10 cellular contexts compared by ENCODE assay signal in genomic region chr10:83990126-83990525, GRCh38.
DNase-seq lines count a peak whose midpoint lies in the region; ATAC-seq, FAIRE-seq and TF ChIP-seq lines count a peak whose summit lies in the region.
"Had no signal": no experiment of that assay in that cellular context is flagged by ENCODE, and none has a peak within 500 bp of the region (broad histone marks: within the 10 kb centered on the region; RNA-seq: fewer than 3 reads in every experiment).

No MANE protein-coding gene starts in this region.

- no peak overlapping the region for H3K4me3 Mint-ChIP-seq in stimulated activated naive B cell treated with anti-CD40 and anti-IgM and Interleukin-4, amounts not matched to agents 10 μg/mL and 1 μg/mL and 100 μg/mL, for 72 hours
- no peak overlapping the region for H3K4me3 Mint-ChIP-seq in HFFc6

- peak; percentile 89 for ATAC-seq in HG02798 (IDR thresholded peaks at IDR 0.05; ENCODE audit: poor library complexity, unreplicated experiment)
- peak; percentile 90 for ATAC-seq in HG03575 (IDR thresholded peaks at IDR 0.05; ENCODE audit: extremely low read depth, insufficient number of reproducible peaks, low FRiP score, unreplicated experiment)
- peak; percentile 94 to 96 for ATAC-seq in stimulated activated naive B cell treated with anti-CD40 and anti-IgM and Interleukin-4, amounts not matched to agents 10 μg/mL and 1 μg/mL and 100 μg/mL, for 72 hours (replicated peaks)

- peaks cover 7 to 9% of the 10 kb centered on the region in 2 donors for H3K9me3 Mint-ChIP-seq in stimulated activated naive B cell treated with anti-CD40 and anti-IgM and Interleukin-4, amounts not matched to agents 10 μg/mL and 1 μg/mL and 100 μg/mL, for 72 hours
- H3K9me3 Mint-ChIP-seq in HFFc6 = peaks cover 23% of the 10 kb centered on the region

- H3K36me3 Mint-ChIP-seq in stimulated activated naive B cell treated with anti-CD40 and anti-IgM and Interleukin-4, amounts not matched to agents 10 μg/mL and 1 μg/mL and 100 μg/mL, for 72 hours = peaks cover 0 to 4% of the 10 kb centered on the region in 2 donors
- H3K36me3 Mint-ChIP-seq in HFFc6 (ENCODE audit: low read depth) = no peaks in the 10 kb centered on the region

- TF ChIP-seq CTCF in HFFc6 (IDR thresholded peaks at IDR 0.05) = no peak

- no peak for FAIRE-seq in GM19239 (lab: Jason Lieb, UNC)
- FAIRE-seq in HTR-8/SVneo (lab: Jason Lieb, UNC) = no peak
- FAIRE-seq: G401.6 had no signal

- DNase-seq in GM19239 (ENCODE audit: insufficient read length, low spot score) (peak; percentile 14), HFFc6 (no peak), HTR-8/SVneo (ENCODE audit: insufficient read length, low spot score) (no peak)
- peak; percentile 29 for DNase-seq in stimulated activated naive B cell treated with anti-CD40 and anti-IgM and Interleukin-4, amounts not matched to agents 10 μg/mL and 1 μg/mL and 100 μg/mL, for 72 hours
- DNase-seq in stimulated activated CD4-positive, alpha-beta T cell treated with anti-CD3 and anti-CD28 coated beads, Interleukin-15, amount 100 ng/mL, for 24 hours = no peak
- DNase-seq: activated CD4-positive, alpha-beta T cell treated with anti-CD3 and anti-CD28 coated beads for 1 hour; stimulated activated naive CD4-positive, alpha-beta T cell had no signal

- H3K27me3 Mint-ChIP-seq in stimulated activated naive B cell treated with anti-CD40 and anti-IgM and Interleukin-4, amounts not matched to agents 10 μg/mL and 1 μg/mL and 100 μg/mL, for 72 hours = peaks cover 11 to 19% of the 10 kb centered on the region in 2 donors
- H3K27me3 Mint-ChIP-seq in HFFc6 (ENCODE audit: insufficient read depth) = 0 out of 2 replicates have a peak, but pooled peaks cover 3% of the 10 kb centered on the region

- peaks cover 15 to 16% of the 10 kb centered on the region in 2 donors for H3K4me1 Mint-ChIP-seq in stimulated activated naive B cell treated with anti-CD40 and anti-IgM and Interleukin-4, amounts not matched to agents 10 μg/mL and 1 μg/mL and 100 μg/mL, for 72 hours
- no peaks in the 10 kb centered on the region for H3K4me1 Mint-ChIP-seq in HFFc6 (ENCODE audit: low read depth)

- no peak overlapping the region for H3K27ac Mint-ChIP-seq in stimulated activated naive B cell treated with anti-CD40 and anti-IgM and Interleukin-4, amounts not matched to agents 10 μg/mL and 1 μg/mL and 100 μg/mL, for 72 hours
- no peak overlapping the region for H3K27ac Mint-ChIP-seq in HFFc6

Comparison
In these comparisons a context has a peak if more than half of its experiments do, and no peak if none do; other contexts are left out.
1. DNase-seq: peak in GM19239 (single experiment) and stimulated activated naive B cell treated with anti-CD40 and anti-IgM and Interleukin-4, amounts not matched to agents 10 μg/mL and 1 μg/mL and 100 μg/mL, for 72 hours (single experiment); none in HFFc6 (single experiment), stimulated activated CD4-positive, alpha-beta T cell treated with anti-CD3 and anti-CD28 coated beads, Interleukin-15, amount 100 ng/mL, for 24 hours (single experiment) and HTR-8/SVneo (single experiment).
2. Peak in every context shown above with its lines, with median percentiles within 50 percentile points of each other: ATAC-seq.